1 cellular context compared by ENCODE assay signal in the genomic region with DNA sequence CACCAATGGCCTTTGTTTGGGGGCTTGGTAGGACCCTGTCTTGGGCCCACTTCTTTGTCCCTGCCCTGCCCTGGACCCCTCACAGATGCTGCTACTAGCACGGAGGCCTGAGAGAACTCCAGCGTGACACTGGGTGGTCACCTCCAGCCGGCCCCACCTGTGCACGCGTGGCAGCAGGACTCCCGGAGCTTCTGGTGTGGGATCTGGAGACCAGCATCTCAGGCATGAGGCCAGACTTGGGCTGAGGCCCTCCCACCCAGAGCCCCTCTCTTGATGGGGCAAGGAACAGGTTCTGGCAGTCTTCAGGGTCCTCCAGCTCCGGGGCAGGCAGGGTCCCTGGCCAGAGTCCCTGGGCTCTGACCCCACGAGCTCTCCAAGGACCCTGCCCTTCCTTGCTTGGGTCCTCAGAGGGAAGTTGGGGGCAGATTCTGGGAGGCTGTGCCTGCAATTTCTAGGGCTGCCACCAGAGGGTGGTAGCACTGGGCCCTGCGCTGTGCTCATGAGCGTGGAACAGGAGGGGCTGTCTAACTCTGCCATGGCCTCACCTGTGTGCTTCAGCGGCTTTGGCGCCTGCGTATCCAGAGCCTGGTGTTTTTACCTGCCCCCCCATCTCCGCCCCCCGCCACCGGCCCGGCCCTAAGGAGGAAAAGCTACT.
TF ChIP-seq lines count a peak whose summit lies in the region.

No MANE protein-coding gene starts in this region.

TF ChIP-seq in IMR-90, 13 proteins besides CTCF, POLR2A, EP300 and RAD21:
- no peak for TF ChIP-seq BHLHE40 (IDR thresholded peaks at IDR 0.05; ENCODE audit: low read depth, low read length)
- no peak for TF ChIP-seq CEBPB (IDR thresholded peaks at IDR 0.05; ENCODE audit: low read depth, low read length)
